ENCODE assay signal across 12 cellular contexts in the genomic region with DNA sequence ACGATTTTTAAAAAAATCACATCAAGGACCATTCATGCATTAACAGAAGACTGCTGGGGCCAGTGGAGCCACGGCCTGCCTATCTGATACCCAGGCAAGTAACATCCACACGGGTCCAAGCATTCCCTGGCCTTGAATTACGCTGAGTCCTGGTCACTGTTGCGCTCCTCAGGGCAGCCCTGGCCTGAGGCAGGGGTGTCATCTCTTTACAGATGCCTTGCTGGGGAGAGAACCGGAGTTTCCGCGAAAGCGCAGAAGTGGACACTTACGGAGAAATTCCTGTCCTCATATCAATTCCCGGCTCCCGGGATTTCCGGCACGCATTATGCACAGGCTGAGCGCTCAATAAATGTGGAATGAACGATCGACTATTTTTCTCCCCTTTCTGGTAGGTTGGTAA. TPM values are rescaled to one million over a fixed set of nuclear protein-coding genes. Genes with fewer than 3 reads are reported as not detected.
DNase-seq lines count a peak whose midpoint lies in the region; ATAC-seq and TF ChIP-seq lines count a peak whose summit lies in the region.
"Had no signal": no experiment of that assay in that cellular context is flagged by ENCODE, and none has a peak within 500 bp of the region (broad histone marks: within the 10 kb centered on the region; RNA-seq: fewer than 3 reads in every experiment).

No MANE protein-coding gene starts in this region.

- peak overlapping the region; percentile 60 for H3K23ac ChIP-seq in neuronal stem cell (ENCODE audit: low read depth, low read length, poor library complexity)

- peak overlapping the region; percentile 99 for H3K4me3 Mint-ChIP-seq in activated CD4-positive, alpha-beta T cell treated with anti-CD3 and anti-CD28 coated beads, Interleukin-2, amount 10 ng/mL, durations not matched to agents 7 days and 5 days

- ATAC-seq in HG02763 (IDR thresholded peaks at IDR 0.05; ENCODE audit: unreplicated experiment) = no peak
- no peak for ATAC-seq in GM21390 (IDR thresholded peaks at IDR 0.05; ENCODE audit: unreplicated experiment)
- ATAC-seq: sciatic nerve had no signal

- no peak overlapping the region for H3K4ac ChIP-seq in neuronal stem cell (ENCODE audit: low read length)

- no peak overlapping the region for H2AFZ ChIP-seq in MM.1S (ENCODE audit: low read length)
- no peak overlapping the region for H2AFZ ChIP-seq in neuronal stem cell (ENCODE audit: low read length)

- no CpG with 5 or more reads among the region's 17 CpGs for WGBS in neuronal stem cell (ENCODE audit: extremely low coverage in 2 of 2, insufficient read length in 2 of 2, insufficient replicate concordance in 1 of 2), 2 donors

- H3K14ac ChIP-seq in neuronal stem cell (ENCODE audit: low read length) = no peak overlapping the region

- no peak overlapping the region for H4K8ac ChIP-seq in neuronal stem cell (ENCODE audit: low read depth, low read length)

- H3K9me3 ChIP-seq in MM.1S (replicated peaks; ENCODE audit: insufficient read depth, low read length) = no peaks in the 10 kb centered on the region
- H3K9me3 ChIP-seq in effector memory CD4-positive, alpha-beta T cell (ENCODE audit: control insufficient read depth, low read length) = no peaks in the 10 kb centered on the region
- H3K9me3 ChIP-seq in neuronal stem cell (replicated peaks in 1 of 2; ENCODE audit: control insufficient read depth in 2 of 2, insufficient read depth in 1 of 2, low read depth in 1 of 2, low read length in 2 of 2) = no peaks in the 10 kb centered on the region
- H3K9me3 ChIP-seq: thyroid gland had no signal

- no peak overlapping the region for H2BK12ac ChIP-seq in neuronal stem cell (ENCODE audit: low read length)

- no peaks in the 10 kb centered on the region for H3F3A ChIP-seq in MM.1S (ENCODE audit: insufficient read depth, low read length)

- DNase-seq in activated CD4-positive, alpha-beta T cell treated with anti-CD3 and anti-CD28 coated beads, Interleukin-2, amount 10 ng/mL, durations not matched to agents 7 days and 5 days = no peak
- DNase-seq in activated CD4-positive, alpha-beta T cell treated with anti-CD3 and anti-CD28 coated beads for 48 hours = no peak
- no peak for DNase-seq in MM.1S
- DNase-seq in effector memory CD4-positive, alpha-beta T cell = no peak
- DNase-seq in neuronal stem cell (ENCODE audit: low spot score) = no peak
- no peak for DNase-seq in NCI-H2081 treated with DMSO at 0.1 percent for 48 hours (lab: John Stamatoyannopoulos, UW)
- DNase-seq: cerebellar nuclear complex, thyroid gland had no signal

- no peaks in the 10 kb centered on the region for H3K27me3 Mint-ChIP-seq in activated CD4-positive, alpha-beta T cell treated with anti-CD3 and anti-CD28 coated beads, Interleukin-2, amount 10 ng/mL, durations not matched to agents 7 days and 5 days

- peaks cover 63% of the 10 kb centered on the region for H3K4me1 Mint-ChIP-seq in activated CD4-positive, alpha-beta T cell treated with anti-CD3 and anti-CD28 coated beads, Interleukin-2, amount 10 ng/mL, durations not matched to agents 7 days and 5 days

- peaks cover 50% of the 10 kb centered on the region for H3K79me2 ChIP-seq in MM.1S (ENCODE audit: low read length)

- H3K9me3 Mint-ChIP-seq in activated CD4-positive, alpha-beta T cell treated with anti-CD3 and anti-CD28 coated beads, Interleukin-2, amount 10 ng/mL, durations not matched to agents 7 days and 5 days = no peaks in the 10 kb centered on the region

- peak overlapping the region; percentile 72 for H3K4me2 ChIP-seq in MM.1S (ENCODE audit: low read depth, low read length)
- H3K4me2 ChIP-seq in neuronal stem cell (ENCODE audit: insufficient read depth, low read length, poor library complexity, severe bottlenecking) = no peak overlapping the region

- H3K27ac ChIP-seq in MM.1S (ENCODE audit: low read length) = no peak overlapping the region
- peak overlapping the region; percentile 97 for H3K27ac ChIP-seq in effector memory CD4-positive, alpha-beta T cell (ENCODE audit: insufficient read depth, low read length, poor library complexity, severe bottlenecking)
- no peak overlapping the region for H3K27ac ChIP-seq in neuronal stem cell (replicated peaks; ENCODE audit: low read length)
- H3K27ac ChIP-seq: thyroid gland had no signal

- H2BK15ac ChIP-seq in neuronal stem cell (ENCODE audit: low read length) = no peak overlapping the region

- H3K4me3 ChIP-seq in MM.1S (ENCODE audit: low read length) = peak overlapping the region; percentile 64
- H3K4me3 ChIP-seq in effector memory CD4-positive, alpha-beta T cell (ENCODE audit: insufficient read depth, low read depth, low read length, poor library complexity, severe bottlenecking) = peak overlapping the region; percentile 97
- H3K4me3 ChIP-seq in neuronal stem cell (ENCODE audit: low read length in 2 of 2) = no peak overlapping the region
- H3K4me3 ChIP-seq: thyroid gland had no signal

- no peak overlapping the region for H2AK5ac ChIP-seq in neuronal stem cell (ENCODE audit: low read depth, low read length)

- no peak for TF ChIP-seq CTCF in MM.1S (IDR thresholded peaks at IDR 0.05; ENCODE audit: low read length)

- no peaks in the 10 kb centered on the region for H3K79me1 ChIP-seq in neuronal stem cell (ENCODE audit: low read depth, low read length)

- H3K27me3 ChIP-seq in MM.1S (replicated peaks; ENCODE audit: insufficient read depth, low read length) (no peaks in the 10 kb centered on the region), neuronal stem cell (ENCODE audit: control insufficient read depth in 3 of 3, insufficient read depth in 3 of 3, low read depth in 1 of 3, low read length in 3 of 3) (no peaks in the 10 kb centered on the region)
- H3K27me3 ChIP-seq in effector memory CD4-positive, alpha-beta T cell (replicated peaks; ENCODE audit: control insufficient read depth, insufficient read depth, low read length, poor library complexity, severe bottlenecking) = no peaks in the 10 kb centered on the region
- H3K27me3 ChIP-seq: thyroid gland had no signal

- H3K9me2 ChIP-seq in MM.1S (replicated peaks; ENCODE audit: insufficient read depth, low read length) = no peaks in the 10 kb centered on the region

- H3K36me3 ChIP-seq in MM.1S (replicated peaks; ENCODE audit: insufficient read depth, low read length) = no peaks in the 10 kb centered on the region
- H3K36me3 ChIP-seq in effector memory CD4-positive, alpha-beta T cell (ENCODE audit: control insufficient read depth, insufficient read depth, low read length) = no peaks in the 10 kb centered on the region
- no peaks in the 10 kb centered on the region for H3K36me3 ChIP-seq in neuronal stem cell (replicated peaks in 1 of 2; ENCODE audit: control insufficient read depth in 2 of 2, insufficient read depth in 2 of 2, low read length in 2 of 2)
- H3K36me3 ChIP-seq: thyroid gland had no signal

- H4K91ac ChIP-seq in neuronal stem cell (ENCODE audit: low read depth, low read length, poor library complexity) = no peak overlapping the region

- H4K20me1 ChIP-seq in MM.1S (ENCODE audit: insufficient read depth, low read length) = no peaks in the 10 kb centered on the region

- CTCF ChIA-PET in activated CD4-positive, alpha-beta T cell treated with anti-CD3 and anti-CD28 coated beads, Interleukin-2, amount 10 ng/mL, durations not matched to agents 7 days and 5 days (lab: Charles Lee) = interaction anchor here (0.6 to 2.3 kb wide), 3 partner anchors 10 to 178 kb away, joined by 5 to 7 read pairs (median 6); no protein-coding TSS in a partner anchor

- no peaks in the 10 kb centered on the region for H3K4me1 ChIP-seq in MM.1S (ENCODE audit: low read length)
- peaks cover 54% of the 10 kb centered on the region for H3K4me1 ChIP-seq in effector memory CD4-positive, alpha-beta T cell (ENCODE audit: control insufficient read depth, insufficient read depth, low read length, poor library complexity, severe bottlenecking)
- peaks cover 0 to 2% of the 10 kb centered on the region in 2 donors for H3K4me1 ChIP-seq in neuronal stem cell (ENCODE audit: control insufficient read depth in 2 of 2, insufficient read depth in 1 of 2, low read depth in 1 of 2, low read length in 2 of 2)
- H3K4me1 ChIP-seq: thyroid gland had no signal

- POLR2A ChIA-PET in activated CD4-positive, alpha-beta T cell treated with anti-CD3 and anti-CD28 coated beads, Interleukin-2, amount 10 ng/mL, durations not matched to agents 7 days and 5 days (lab: Charles Lee) = no interaction called here

- no peak overlapping the region for H3K9ac ChIP-seq in MM.1S (ENCODE audit: low read length)
- no peak overlapping the region for H3K9ac ChIP-seq in neuronal stem cell (ENCODE audit: low read depth, low read length, poor library complexity)

- peak overlapping the region; percentile 95 for H3K27ac Mint-ChIP-seq in activated CD4-positive, alpha-beta T cell treated with anti-CD3 and anti-CD28 coated beads, Interleukin-2, amount 10 ng/mL, durations not matched to agents 7 days and 5 days

- H3K18ac ChIP-seq in neuronal stem cell (ENCODE audit: low read length) = no peak overlapping the region

- no peak overlapping the region for H2BK5ac ChIP-seq in neuronal stem cell (ENCODE audit: low read length)

- peaks cover 46% of the 10 kb centered on the region for H3K36me3 Mint-ChIP-seq in activated CD4-positive, alpha-beta T cell treated with anti-CD3 and anti-CD28 coated beads, Interleukin-2, amount 10 ng/mL, durations not matched to agents 7 days and 5 days (ENCODE audit: low read depth)

- H2BK120ac ChIP-seq in neuronal stem cell (ENCODE audit: low read depth, low read length) = no peak overlapping the region

RNA-seq across cellular contexts. Expression of a gene that starts 1.4 kb away (rescaled TPM):
- 100 to 1,000 TPM; 160 to 167 TPM for total RNA-seq in activated CD4-positive, alpha-beta T cell treated with anti-CD3 and anti-CD28 coated beads, Interleukin-2, amount 10 ng/mL, durations not matched to agents 7 days and 5 days
- 0.59 TPM for polyA plus RNA-seq in neuronal stem cell (2013, experiment 1 of 2)
- polyA plus RNA-seq in neuronal stem cell (2013, experiment 2 of 2) = 0.60 TPM
- total RNA-seq: fibroblast of lung had no signal

Comparison
In these comparisons a context has a peak if more than half of its experiments do, and no peak if none do; other contexts are left out.
1. H3K4me3 ChIP-seq: peak in MM.1S (single experiment) and effector memory CD4-positive, alpha-beta T cell (single experiment); none in neuronal stem cell (0 of 2).